In genomic region chr2:1461507-1462390, GRCh38 we compare ENCODE assay signal across 23 cellular contexts. TPM values are rescaled to one million over a fixed set of nuclear protein-coding genes. Genes with fewer than 3 reads are reported as not detected.
DNase-seq lines count a peak whose midpoint lies in the region; ATAC-seq and TF ChIP-seq lines count a peak whose summit lies in the region.
"Had no signal": no experiment of that assay in that cellular context is flagged by ENCODE, and none has a peak within 500 bp of the region (broad histone marks: within the 10 kb centered on the region; RNA-seq: fewer than 3 reads in every experiment).

No MANE protein-coding gene starts in this region.

- H3K27me3 Mint-ChIP-seq in WTC11 (ENCODE audit: low read depth) = peaks cover 17% of the 10 kb centered on the region
- peaks cover 5% of the 10 kb centered on the region for H3K27me3 Mint-ChIP-seq in neural progenitor cell (ENCODE audit: insufficient read depth, low read depth)
- H3K27me3 Mint-ChIP-seq: CD4-positive, CD25-positive, alpha-beta regulatory T cell had no signal

- H3K4me1 Mint-ChIP-seq in WTC11 = peaks cover 7% of the 10 kb centered on the region
- no peaks in the 10 kb centered on the region for H3K4me1 Mint-ChIP-seq in neural progenitor cell
- H3K4me1 Mint-ChIP-seq: CD4-positive, CD25-positive, alpha-beta regulatory T cell had no signal

- H3K9me3 ChIP-seq in lower lobe of right lung (no peaks in the 10 kb centered on the region), trophoblast cell (ENCODE audit: insufficient read depth, low read depth, low read length) (no peaks in the 10 kb centered on the region), neural progenitor cell (ENCODE audit: low read depth) (no peaks in the 10 kb centered on the region)
- H3K9me3 ChIP-seq: BLaER1 had no signal

- H4K8ac ChIP-seq in trophoblast cell (ENCODE audit: low read depth, low read length) = no peak overlapping the region

- intact Hi-C loops in lower lobe of right lung (cut with DNase I) = no loop called here

- H4K20me1 ChIP-seq in neural progenitor cell (ENCODE audit: low read depth) = no peaks in the 10 kb centered on the region
- H4K20me1 ChIP-seq: BLaER1 had no signal

- no peak overlapping the region for H2BK5ac ChIP-seq in trophoblast cell (ENCODE audit: low read depth, low read length, poor library complexity)

- no peak overlapping the region for H4K91ac ChIP-seq in trophoblast cell (ENCODE audit: low read depth, low read length)

- H3K4me3 ChIP-seq in H7 (ENCODE audit: insufficient read depth, low read depth, low read length) (no peak overlapping the region), lower lobe of right lung (no peak overlapping the region), trophoblast cell (ENCODE audit: low read depth, low read length) (peak overlapping the region; percentile 60), neural progenitor cell (no peak overlapping the region)
- H3K4me3 ChIP-seq: BLaER1, PC-9 had no signal

- H3K4me2 ChIP-seq in trophoblast cell (ENCODE audit: low read length) = no peak overlapping the region
- no peak overlapping the region for H3K4me2 ChIP-seq in neural progenitor cell
- H3K4me2 ChIP-seq: BLaER1, PC-9 had no signal

- no peak overlapping the region for H2BK12ac ChIP-seq in trophoblast cell (ENCODE audit: low read length)

- H3K27ac Mint-ChIP-seq in WTC11 (no peak overlapping the region), neural progenitor cell (no peak overlapping the region)
- H3K27ac Mint-ChIP-seq: CD4-positive, CD25-positive, alpha-beta regulatory T cell had no signal

- H3K36me3 Mint-ChIP-seq in WTC11 (peaks cover 8% of the 10 kb centered on the region), neural progenitor cell (no peaks in the 10 kb centered on the region)
- H3K36me3 Mint-ChIP-seq: CD4-positive, CD25-positive, alpha-beta regulatory T cell had no signal

- TF ChIP-seq CTCF in WTC11 (IDR thresholded peaks at IDR 0.05) = no peak
- no peak for TF ChIP-seq CTCF in lower lobe of right lung (IDR thresholded peaks at IDR 0.05)
- no peak for TF ChIP-seq CTCF in neural progenitor cell (IDR thresholded peaks at IDR 0.05)

- POLR2A ChIA-PET in WTC11 (lab: Charles Lee) = no interaction called here

- DNase-seq in H7 (peak; percentile 32), WTC11 (ENCODE audit: low spot score) (no peak), lower lobe of right lung (no peak), trophoblast cell (no peak), NCI-H82 (lab: John Stamatoyannopoulos, UW) (no peak), neural progenitor cell (ENCODE audit: low spot score) (no peak)
- DNase-seq: CD4-positive, CD25-positive, alpha-beta regulatory T cell; DMS153; H9; NCI-H1048; NCI-H1417; NCI-H1694; NCI-H2029 treated with DMSO at 0.1 percent for 48 hours; NCI-H446 treated with DMSO at 0.1 percent for 48 hours; NCI-H526; PC-9; RPMI8226; SHP77 had no signal

- no peak overlapping the region for H3K23ac ChIP-seq in trophoblast cell (ENCODE audit: low read length)

- H3K36me3 ChIP-seq in H7 (replicated peaks; ENCODE audit: control insufficient read depth, insufficient read depth, low read length) (no peaks in the 10 kb centered on the region), lower lobe of right lung (no peaks in the 10 kb centered on the region), trophoblast cell (ENCODE audit: control insufficient read depth in 1 of 2, insufficient read depth in 2 of 2, low read length in 2 of 2) (no peaks in the 10 kb centered on the region), neural progenitor cell (no peaks in the 10 kb centered on the region)
- H3K36me3 ChIP-seq: BLaER1 had no signal

- H3K9me3 Mint-ChIP-seq in WTC11 (peaks cover 39% of the 10 kb centered on the region), neural progenitor cell (no peaks in the 10 kb centered on the region)

- H3K4me3 Mint-ChIP-seq in WTC11 (no peak overlapping the region), neural progenitor cell (no peak overlapping the region)
- H3K4me3 Mint-ChIP-seq: CD4-positive, CD25-positive, alpha-beta regulatory T cell; H9 had no signal

- no peak overlapping the region for H4K12ac ChIP-seq in trophoblast cell (ENCODE audit: low read depth, low read length)

- ATAC-seq in WTC11 (0 out of 2 replicates have a peak, but pooled peaks have one; percentile 39), lower lobe of right lung (peak; percentile 11 to 43), esophagus mucosa (no peak), HG02840 (IDR thresholded peaks at IDR 0.05; ENCODE audit: low FRiP score, unreplicated experiment) (no peak)

- H3K27ac ChIP-seq in lower lobe of right lung (no peak overlapping the region), trophoblast cell (ENCODE audit: low read depth, low read length) (no peak overlapping the region), neural progenitor cell (no peak overlapping the region)
- H3K27ac ChIP-seq: BLaER1, PC-9 had no signal

- H3K4ac ChIP-seq in trophoblast cell (ENCODE audit: low read depth, low read length) = no peak overlapping the region

- H3K18ac ChIP-seq in trophoblast cell (ENCODE audit: low read length) = no peak overlapping the region

- no peak overlapping the region for H2BK120ac ChIP-seq in trophoblast cell (ENCODE audit: insufficient read depth, low read length, poor library complexity)

- H2AK5ac ChIP-seq in trophoblast cell (ENCODE audit: low read length) = no peak overlapping the region

- H3K9ac ChIP-seq in trophoblast cell (ENCODE audit: low read length) = peak overlapping the region; percentile 33
- H3K9ac ChIP-seq in neural progenitor cell = no peak overlapping the region
- H3K9ac ChIP-seq: BLaER1 had no signal

- H3K79me2 ChIP-seq in trophoblast cell (ENCODE audit: control insufficient read depth, insufficient read depth, low read length, poor library complexity) (no peaks in the 10 kb centered on the region), neural progenitor cell (ENCODE audit: low read depth) (no peaks in the 10 kb centered on the region)

- no peak overlapping the region for H2AFZ ChIP-seq in trophoblast cell (ENCODE audit: insufficient read depth, low read length, poor library complexity)
- H2AFZ ChIP-seq in neural progenitor cell (replicated peaks) = no peak overlapping the region
- H2AFZ ChIP-seq: PC-9 had no signal

- H3K27me3 ChIP-seq in H7 (ENCODE audit: control insufficient read depth, insufficient read depth, low read length) (no peaks in the 10 kb centered on the region), lower lobe of right lung (ENCODE audit: low read depth) (peaks cover 8% of the 10 kb centered on the region), trophoblast cell (ENCODE audit: insufficient read depth, low read length) (no peaks in the 10 kb centered on the region), neural progenitor cell (no peaks in the 10 kb centered on the region)
- H3K27me3 ChIP-seq: BLaER1 had no signal

- no peaks in the 10 kb centered on the region for H3K79me1 ChIP-seq in trophoblast cell (ENCODE audit: low read length)

- no CpG with 5 or more reads among the region's 28 CpGs for WGBS in trophoblast cell (ENCODE audit: extremely low coverage, insufficient coverage, insufficient read length)

- H3K4me1 ChIP-seq in lower lobe of right lung = no peaks in the 10 kb centered on the region
- H3K4me1 ChIP-seq in trophoblast cell (ENCODE audit: control insufficient read depth in 1 of 2, insufficient read depth in 2 of 2, low read length in 2 of 2) = no peaks in the 10 kb centered on the region
- no peaks in the 10 kb centered on the region for H3K4me1 ChIP-seq in neural progenitor cell

- H3K14ac ChIP-seq in trophoblast cell (ENCODE audit: low read length) = no peak overlapping the region

- CTCF ChIA-PET in WTC11 (lab: Charles Lee) = no interaction called here

- peaks cover 7% of the 10 kb centered on the region for H3F3A ChIP-seq in neural progenitor cell (ENCODE audit: low read depth)

TF ChIP-seq in WTC11, 78 proteins besides CTCF, POLR2A, EP300 and RAD21 (continues in another document):
- TF ChIP-seq KAT7 (CRISPR knock-in tag; IDR thresholded peaks at IDR 0.05; ENCODE audit: borderline replicate concordance) (no peak), CREB1 (CRISPR knock-in tag; IDR thresholded peaks at IDR 0.05) (no peak), JUN (CRISPR knock-in tag; IDR thresholded peaks at IDR 0.05) (no peak), JAZF1 (CRISPR knock-in tag; IDR thresholded peaks at IDR 0.05) (no peak), ZNF317 (CRISPR knock-in tag; IDR thresholded peaks at IDR 0.05; ENCODE audit: borderline replicate concordance, low read depth) (no peak), FOXP4 (CRISPR knock-in tag; IDR thresholded peaks at IDR 0.05) (no peak), SMAD4 (CRISPR knock-in tag; IDR thresholded peaks at IDR 0.05) (no peak), USF1 (CRISPR knock-in tag; IDR thresholded peaks at IDR 0.05) (no peak)

RNA-seq across cellular contexts. Expression of gene TPO, which starts 48.5 kb away (rescaled TPM):
- total RNA-seq in H7 (2014; rRNA removed; shearing (Covaris generic)) = not detected in 2 replicates
- total RNA-seq in WTC11 (2021) (not detected in 3 replicates), lower lobe of right lung (0.21 TPM), esophagus mucosa (1.2 TPM), neural progenitor cell (ENCODE audit: low replicate concordance) (not detected in 2 replicates)
- not detected in 2 replicates for polyA plus RNA-seq in trophoblast cell (2013)
- total RNA-seq: G401, H9, PC-9 had no signal
- polyA plus RNA-seq: AG04450 had no signal

Comparison
In these comparisons a context has a peak if more than half of its experiments do, and no peak if none do; other contexts are left out.
1. ATAC-seq: peak in WTC11 (single experiment) and lower lobe of right lung (2 of 2); none in esophagus mucosa (single experiment) and HG02840 (single experiment).